22 cellular contexts compared by ENCODE assay signal in the genomic region with DNA sequence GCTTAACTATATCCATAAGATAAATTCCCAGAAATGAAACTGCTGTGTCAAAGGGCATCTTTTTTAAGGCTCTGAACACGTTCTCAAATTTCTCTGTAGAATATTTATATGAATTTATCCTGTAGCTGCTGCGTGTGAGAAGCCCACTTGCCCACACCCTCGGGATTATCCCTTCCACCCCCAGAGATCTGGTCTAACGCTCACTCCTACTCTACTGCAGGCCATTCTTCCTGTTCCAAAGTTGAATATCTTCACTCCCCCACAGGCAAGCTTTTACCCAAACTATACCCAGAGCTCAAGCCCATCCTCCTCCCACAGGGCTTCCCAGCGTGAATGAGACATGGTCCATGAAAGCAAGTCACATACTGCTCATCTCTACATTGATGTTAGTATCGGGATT.
"Had no signal": no experiment of that assay in that cellular context is flagged by ENCODE, and none has a peak within 500 bp of the region (broad histone marks: within the 10 kb centered on the region; RNA-seq: fewer than 3 reads in every experiment).

No MANE protein-coding gene starts in this region.

- H3K27ac ChIP-seq: adrenal gland, ascending aorta, body of pancreas, brain microvascular endothelial cell, breast epithelium, cardiac muscle cell had no signal

- H3K36me3 ChIP-seq: adrenal gland, brain microvascular endothelial cell, breast epithelium, cardiac muscle cell had no signal

- H3K4me3 ChIP-seq: adrenal gland, ascending aorta, body of pancreas, breast epithelium, cardiac muscle cell had no signal

- H3K36me3 Mint-ChIP-seq: activated naive CD4-positive, alpha-beta T cell treated with anti-CD3 and anti-CD28 coated beads, Interleukin-2, amount 10 ng/mL, durations not matched to agents 7 days and 5 days had no signal

- H3K4me1 ChIP-seq: adrenal gland, ascending aorta, breast epithelium had no signal

- H3K4me3 Mint-ChIP-seq: activated naive CD4-positive, alpha-beta T cell treated with anti-CD3 and anti-CD28 coated beads for 36 hours; activated naive CD4-positive, alpha-beta T cell treated with anti-CD3 and anti-CD28 coated beads, Interleukin-2, amount 10 ng/mL, durations not matched to agents 7 days and 5 days; activated naive CD4-positive, alpha-beta T cell treated with anti-CD3 and anti-CD28 coated beads, Interleukin-2, amount 50 U/mL, for 24 hours; activated naive CD8-positive, alpha-beta T cell; activated naive CD8-positive, alpha-beta T cell treated with anti-CD3 and anti-CD28 coated beads for 36 hours; activated naive CD8-positive, alpha-beta T cell treated with anti-CD3 and anti-CD28 coated beads, Interleukin-2, amount 10 ng/mL, durations not matched to agents 7 days and 5 days; activated naive CD8-positive, alpha-beta T cell treated with anti-CD3 and anti-CD28 coated beads, Interleukin-2, amount 50 U/mL, for 24 hours; activated T-cell treated with anti-CD3 and anti-CD28 coated beads, Interleukin-2, amount 50 U/mL, for 24 hours; activated T-cell treated with anti-CD3 and anti-CD28 coated beads, Interleukin-2, amount 50 U/mL, for 4 hours; activated T-cell treated with anti-CD3 and anti-CD28 coated beads, Interleukin-2, amount 50 U/mL, for 72 hours; activated T-helper 1 cell treated with anti-CD3 and anti-CD28 coated beads, Interleukin-12 subunit alpha, Interleukin-12 subunit beta, Interleukin-2, Interleukin-4 antibody, amounts not matched to agents 30 ng/mL and 10 ng/mL and 1 ng/mL, durations not matched to agents 14 hours and 24 hours and 36 hours; activated T-helper 17 cell treated with anti-CD3 and anti-CD28 coated beads, Interleukin-2, amount 50 U/mL, for 72 hours; brain; central memory CD8-positive, alpha-beta T cell had no signal

- H3K9me3 Mint-ChIP-seq: activated naive CD4-positive, alpha-beta T cell treated with anti-CD3 and anti-CD28 coated beads for 36 hours; activated naive CD4-positive, alpha-beta T cell treated with anti-CD3 and anti-CD28 coated beads, Interleukin-2, amount 10 ng/mL, durations not matched to agents 7 days and 5 days; activated naive CD4-positive, alpha-beta T cell treated with anti-CD3 and anti-CD28 coated beads, Interleukin-2, amount 50 U/mL, for 24 hours; activated naive CD4-positive, alpha-beta T cell treated with anti-CD3 and anti-CD28 coated beads, Interleukin-2, amount 50 U/mL, for 72 hours; activated naive CD8-positive, alpha-beta T cell treated with anti-CD3 and anti-CD28 coated beads for 36 hours; activated naive CD8-positive, alpha-beta T cell treated with anti-CD3 and anti-CD28 coated beads, Interleukin-2, amount 10 ng/mL, durations not matched to agents 7 days and 5 days; activated naive CD8-positive, alpha-beta T cell treated with anti-CD3 and anti-CD28 coated beads, Interleukin-2, amount 50 U/mL, for 24 hours; activated T-cell treated with anti-CD3 and anti-CD28 coated beads, Interleukin-2, amount 50 U/mL, for 24 hours; activated T-cell treated with anti-CD3 and anti-CD28 coated beads, Interleukin-2, amount 50 U/mL, for 4 hours; activated T-cell treated with anti-CD3 and anti-CD28 coated beads, Interleukin-2, amount 50 U/mL, for 72 hours; activated T-helper 1 cell treated with anti-CD3 and anti-CD28 coated beads, Interleukin-12 subunit alpha, Interleukin-12 subunit beta, Interleukin-2, Interleukin-4 antibody, amounts not matched to agents 30 ng/mL and 10 ng/mL and 1 ng/mL, durations not matched to agents 14 hours and 24 hours and 36 hours; activated T-helper 17 cell treated with anti-CD3 and anti-CD28 coated beads, Interleukin-2, amount 50 U/mL, for 72 hours; activated T-helper 2 cell treated with anti-CD3 and anti-CD28 coated beads, Interferon-gamma antibody, Interleukin-2, Interleukin-4, amounts not matched to agents 10 μg/mL and 5 μg/mL and 100 μg/mL, durations not matched to agents 14 hours and 24 hours and 36 hours; brain; central memory CD8-positive, alpha-beta T cell had no signal

- ATAC-seq: activated naive CD4-positive, alpha-beta T cell treated with anti-CD3 and anti-CD28 coated beads, Interleukin-2, amount 50 U/mL, for 72 hours; activated naive CD8-positive, alpha-beta T cell treated with anti-CD3 and anti-CD28 coated beads, Interleukin-2, amount 50 U/mL, for 24 hours; activated T-cell treated with anti-CD3 and anti-CD28 coated beads, Interleukin-2, amount 50 U/mL, for 4 hours; activated T-cell treated with anti-CD3 and anti-CD28 coated beads, Interleukin-2, amount 50 U/mL, for 72 hours; activated T-helper 17 cell treated with anti-CD3 and anti-CD28 coated beads, Interleukin-2, amount 50 U/mL, for 72 hours; body of pancreas had no signal

- H3K27me3 Mint-ChIP-seq: activated naive CD4-positive, alpha-beta T cell treated with anti-CD3 and anti-CD28 coated beads, Interleukin-2, amount 10 ng/mL, durations not matched to agents 7 days and 5 days; activated naive CD4-positive, alpha-beta T cell treated with anti-CD3 and anti-CD28 coated beads, Interleukin-2, amount 50 U/mL, for 24 hours; activated naive CD8-positive, alpha-beta T cell; activated naive CD8-positive, alpha-beta T cell treated with anti-CD3 and anti-CD28 coated beads for 36 hours; activated naive CD8-positive, alpha-beta T cell treated with anti-CD3 and anti-CD28 coated beads, Interleukin-2, amount 10 ng/mL, durations not matched to agents 7 days and 5 days; activated naive CD8-positive, alpha-beta T cell treated with anti-CD3 and anti-CD28 coated beads, Interleukin-2, amount 50 U/mL, for 24 hours; activated T-cell treated with anti-CD3 and anti-CD28 coated beads, Interleukin-2, amount 50 U/mL, for 24 hours; activated T-helper 17 cell treated with anti-CD3 and anti-CD28 coated beads, Interleukin-2, amount 50 U/mL, for 72 hours; brain; central memory CD8-positive, alpha-beta T cell had no signal

- H3K9me3 ChIP-seq: adrenal gland, ascending aorta, body of pancreas, breast epithelium had no signal

- H3K27ac Mint-ChIP-seq: activated naive CD4-positive, alpha-beta T cell treated with anti-CD3 and anti-CD28 coated beads for 36 hours; activated naive CD4-positive, alpha-beta T cell treated with anti-CD3 and anti-CD28 coated beads, Interleukin-2, amount 10 ng/mL, durations not matched to agents 7 days and 5 days; activated naive CD4-positive, alpha-beta T cell treated with anti-CD3 and anti-CD28 coated beads, Interleukin-2, amount 50 U/mL, for 24 hours; activated naive CD4-positive, alpha-beta T cell treated with anti-CD3 and anti-CD28 coated beads, Interleukin-2, amount 50 U/mL, for 72 hours; activated naive CD8-positive, alpha-beta T cell; activated naive CD8-positive, alpha-beta T cell treated with anti-CD3 and anti-CD28 coated beads for 36 hours; activated naive CD8-positive, alpha-beta T cell treated with anti-CD3 and anti-CD28 coated beads, Interleukin-2, amount 10 ng/mL, durations not matched to agents 7 days and 5 days; activated naive CD8-positive, alpha-beta T cell treated with anti-CD3 and anti-CD28 coated beads, Interleukin-2, amount 50 U/mL, for 24 hours; activated T-cell treated with anti-CD3 and anti-CD28 coated beads, Interleukin-2, amount 50 U/mL, for 24 hours; activated T-cell treated with anti-CD3 and anti-CD28 coated beads, Interleukin-2, amount 50 U/mL, for 72 hours; activated T-helper 1 cell treated with anti-CD3 and anti-CD28 coated beads, Interleukin-12 subunit alpha, Interleukin-12 subunit beta, Interleukin-2, Interleukin-4 antibody, amounts not matched to agents 30 ng/mL and 10 ng/mL and 1 ng/mL, durations not matched to agents 14 hours and 24 hours and 36 hours; activated T-helper 17 cell treated with anti-CD3 and anti-CD28 coated beads, Interleukin-2, amount 50 U/mL, for 72 hours; activated T-helper 2 cell treated with anti-CD3 and anti-CD28 coated beads, Interferon-gamma antibody, Interleukin-2, Interleukin-4, amounts not matched to agents 10 μg/mL and 5 μg/mL and 100 μg/mL, durations not matched to agents 14 hours and 24 hours and 36 hours; brain had no signal

- H3K4me1 Mint-ChIP-seq: activated naive CD4-positive, alpha-beta T cell treated with anti-CD3 and anti-CD28 coated beads, Interleukin-2, amount 10 ng/mL, durations not matched to agents 7 days and 5 days; activated naive CD4-positive, alpha-beta T cell treated with anti-CD3 and anti-CD28 coated beads, Interleukin-2, amount 50 U/mL, for 24 hours; activated naive CD8-positive, alpha-beta T cell treated with anti-CD3 and anti-CD28 coated beads for 36 hours; activated T-helper 17 cell treated with anti-CD3 and anti-CD28 coated beads, Interleukin-2, amount 50 U/mL, for 72 hours; central memory CD8-positive, alpha-beta T cell had no signal
